27 cellular contexts compared by ENCODE assay signal in the genomic region with DNA sequence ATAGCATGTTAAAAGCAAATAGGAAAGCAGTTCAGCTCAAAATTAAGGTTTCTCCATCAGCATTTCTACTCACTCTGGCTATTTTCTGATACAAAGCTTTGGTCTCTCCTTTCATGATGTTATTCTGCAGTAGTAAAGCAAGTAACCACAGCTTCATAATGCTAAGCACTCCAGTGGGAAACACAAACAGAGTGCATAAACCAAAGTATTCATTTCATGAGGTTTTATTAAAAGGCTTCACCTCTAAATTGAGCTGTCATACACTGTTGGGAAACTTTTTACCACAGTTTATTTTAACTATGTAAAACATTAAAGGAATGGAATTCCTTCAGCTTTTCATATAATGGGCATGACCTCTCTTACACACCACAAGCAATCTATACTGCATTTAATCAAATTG.
"Had no signal": no experiment of that assay in that cellular context is flagged by ENCODE, and none has a peak within 500 bp of the region (broad histone marks: within the 10 kb centered on the region; RNA-seq: fewer than 3 reads in every experiment).

No MANE protein-coding gene starts in this region.

- H3K4me1 Mint-ChIP-seq: activated B cell treated with CpG ODN at 0.5 μM for 24 hours; activated CD4-positive, alpha-beta T cell treated with anti-CD3 and anti-CD28 coated beads for 36 hours; activated naive CD8-positive, alpha-beta T cell treated with anti-CD3 and anti-CD28 coated beads for 36 hours; naive B cell; T-helper 17 cell had no signal

- H3K9me3 ChIP-seq: right atrium auricular region, upper lobe of left lung had no signal

- H3K27ac Mint-ChIP-seq: activated B cell treated with CpG ODN at 0.5 μM for 24 hours; activated CD4-positive, alpha-beta T cell treated with anti-CD3 and anti-CD28 coated beads for 36 hours; activated naive CD8-positive, alpha-beta T cell treated with anti-CD3 and anti-CD28 coated beads for 36 hours; activated T-cell treated with anti-CD3 and anti-CD28 coated beads, Interleukin-2, amount 50 U/mL, for 24 hours; activated T-helper 2 cell treated with anti-CD3 and anti-CD28 coated beads, Interferon-gamma antibody, Interleukin-2, Interleukin-4, amounts not matched to agents 10 μg/mL and 5 μg/mL and 100 μg/mL, durations not matched to agents 14 hours and 24 hours and 36 hours; dendritic cell treated with granulocyte-macrophage colony-stimulating factor and Interleukin-4, amounts not matched to agents 40 ng/mL and 50 ng/mL, for 4 days; naive B cell; T-helper 17 cell had no signal

- ATAC-seq: activated CD4-positive, alpha-beta T cell treated with anti-CD3 and anti-CD28 coated beads for 36 hours; left cardiac atrium; stimulated activated naive CD8-positive, alpha-beta T cell treated with anti-CD3 and anti-CD28 coated beads, Interleukin-15, Interleukin-2, amounts not matched to agents 100 U/mL and 50 U/mL, for 24 hours; T-helper 17 cell had no signal

- H3K36me3 Mint-ChIP-seq: activated naive CD8-positive, alpha-beta T cell treated with anti-CD3 and anti-CD28 coated beads for 36 hours; brain; naive B cell had no signal

- H3K4me3 Mint-ChIP-seq: activated B cell treated with CpG ODN at 0.5 μM for 24 hours; activated CD4-positive, alpha-beta T cell treated with anti-CD3 and anti-CD28 coated beads for 36 hours; activated naive CD8-positive, alpha-beta T cell treated with anti-CD3 and anti-CD28 coated beads for 36 hours; activated T-cell treated with anti-CD3 and anti-CD28 coated beads, Interleukin-2, amount 50 U/mL, for 24 hours; brain; dendritic cell treated with granulocyte-macrophage colony-stimulating factor and Interleukin-4, amounts not matched to agents 40 ng/mL and 50 ng/mL, for 4 days; naive B cell; T-helper 17 cell had no signal

- H3K36me3 ChIP-seq: right atrium auricular region, upper lobe of left lung had no signal

- H3K4me3 ChIP-seq: right atrium auricular region, upper lobe of left lung had no signal

- H3K27me3 Mint-ChIP-seq: activated B cell treated with CpG ODN at 0.5 μM for 24 hours; activated CD4-positive, alpha-beta T cell treated with anti-CD3 and anti-CD28 coated beads for 36 hours; activated naive CD8-positive, alpha-beta T cell treated with anti-CD3 and anti-CD28 coated beads for 36 hours; activated T-cell treated with anti-CD3 and anti-CD28 coated beads, Interleukin-2, amount 50 U/mL, for 24 hours; brain; dendritic cell treated with granulocyte-macrophage colony-stimulating factor and Interleukin-4, amounts not matched to agents 40 ng/mL and 50 ng/mL, for 4 days; naive B cell; T-helper 17 cell had no signal

- H3K27me3 ChIP-seq: right atrium auricular region, upper lobe of left lung had no signal

- H3K4me1 ChIP-seq: right atrium auricular region, upper lobe of left lung had no signal

- DNase-seq: activated B cell treated with CpG ODN at 0.5 μM for 24 hours; activated CD4-positive, alpha-beta T cell treated with anti-CD3 and anti-CD28 coated beads for 36 hours; activated CD4-positive, alpha-beta T cell treated with anti-CD3 and anti-CD28 coated beads, Interleukin-2, amount 50 U/mL, for 4 hours; activated CD8-positive, alpha-beta memory T cell treated with anti-CD3 and anti-CD28 coated beads for 24 hours; activated CD8-positive, alpha-beta memory T cell treated with anti-CD3 and anti-CD28 coated beads, Interleukin-2, amount 50 U/mL, for 4 hours; activated naive CD4-positive, alpha-beta T cell; activated naive CD8-positive, alpha-beta T cell treated with anti-CD3 and anti-CD28 coated beads for 36 hours; activated T-cell treated with anti-CD3 and anti-CD28 coated beads, Interleukin-2, amount 50 U/mL, for 24 hours; amniotic stem cell; effector CD8-positive, alpha-beta T cell; erythroblast; foreskin melanocyte; glutamatergic neuron; hypothalamus; islet precursor cell; left cardiac atrium; mesenchymal stem cell; naive B cell; stimulated activated CD4-positive, alpha-beta T cell treated with anti-CD3 and anti-CD28 coated beads, Interleukin-12 subunit alpha, Interleukin-12 subunit beta, amount 100 ng/mL, for 4 hours; stimulated activated CD4-positive, alpha-beta T cell treated with anti-CD3 and anti-CD28 coated beads, Interleukin-4, amount 100 ng/mL, for 4 hours; stimulated activated naive CD8-positive, alpha-beta T cell treated with anti-CD3 and anti-CD28 coated beads, Interleukin-15, Interleukin-2, amounts not matched to agents 100 U/mL and 50 U/mL, for 24 hours; T-helper 17 cell; upper lobe of left lung had no signal

- H3K27ac ChIP-seq: right atrium auricular region, upper lobe of left lung had no signal
